In genomic region chr3:153338487-153338886, GRCh38 we compare ENCODE assay signal across 16 cellular contexts.
DNase-seq lines count a peak whose midpoint lies in the region; ATAC-seq, FAIRE-seq and TF ChIP-seq lines count a peak whose summit lies in the region.
"Had no signal": no experiment of that assay in that cellular context is flagged by ENCODE, and none has a peak within 500 bp of the region (broad histone marks: within the 10 kb centered on the region; RNA-seq: fewer than 3 reads in every experiment).

No MANE protein-coding gene starts in this region.

- no peak for TF ChIP-seq CTCF in bronchial epithelial cell (IDR thresholded peaks at IDR 0.05; ENCODE audit: insufficient read depth, low read length, severe bottlenecking)
- no peak for TF ChIP-seq CTCF in smooth muscle cell (IDR thresholded peaks at IDR 0.05; ENCODE audit: borderline replicate concordance, insufficient read depth, poor library complexity, severe bottlenecking)
- TF ChIP-seq CTCF in prostate gland (IDR thresholded peaks at IDR 0.05): no peak

- peaks cover 1% of the 10 kb centered on the region for H3K27me3 Mint-ChIP-seq in activated CD4-positive, alpha-beta T cell treated with anti-CD3 and anti-CD28 coated beads for 36 hours

- no peaks in the 10 kb centered on the region for H3K36me3 ChIP-seq in bronchial epithelial cell (ENCODE audit: control insufficient read depth, insufficient read depth, low read length)
- H3K36me3 ChIP-seq in smooth muscle cell (ENCODE audit: low read depth): no peaks in the 10 kb centered on the region
- no peaks in the 10 kb centered on the region for H3K36me3 ChIP-seq in prostate gland

- no peak overlapping the region for H3K4me3 ChIP-seq in bronchial epithelial cell (ENCODE audit: low read depth, low read length)
- H3K4me3 ChIP-seq in smooth muscle cell: no peak overlapping the region
- H3K4me3 ChIP-seq in prostate gland: no peak overlapping the region

- H3K27me3 ChIP-seq in bronchial epithelial cell (ENCODE audit: control insufficient read depth, insufficient read depth, low read length) (no peaks in the 10 kb centered on the region), smooth muscle cell (ENCODE audit: low read depth) (no peaks in the 10 kb centered on the region), prostate gland (replicated peaks; ENCODE audit: insufficient read depth) (no peaks in the 10 kb centered on the region)

- CTCF ChIA-PET in activated CD4-positive, alpha-beta T cell treated with anti-CD3 and anti-CD28 coated beads for 36 hours (lab: Charles Lee): no interaction called here
- CTCF ChIA-PET in HEK293T (lab: Yijun Ruan, JAX): no interaction called here

- no peak overlapping the region for H3K4me3 Mint-ChIP-seq in activated CD4-positive, alpha-beta T cell treated with anti-CD3 and anti-CD28 coated beads for 36 hours
- H3K4me3 Mint-ChIP-seq: activated T-cell treated with anti-CD3 and anti-CD28 coated beads, Interleukin-2, amount 50 U/mL, for 4 hours; stimulated activated memory B cell treated with anti-CD40 and anti-IgM and Interleukin-4, amounts not matched to agents 10 μg/mL and 1 μg/mL and 100 μg/mL, for 72 hours had no signal

- H3F3A ChIP-seq in smooth muscle cell (ENCODE audit: low read depth): peaks cover 7% of the 10 kb centered on the region

- WGBS in smooth muscle cell (ENCODE audit: low lambda C conversion rate): 36% methylated on average over 3 of the region's 3 CpGs
- WGBS in prostate gland: 80% methylated on average over 3 of the region's 3 CpGs

- no peaks in the 10 kb centered on the region for H3K9me3 ChIP-seq in smooth muscle cell (replicated peaks; ENCODE audit: low read depth)
- no peaks in the 10 kb centered on the region for H3K9me3 ChIP-seq in prostate gland

- intact Hi-C loops in activated CD4-positive, alpha-beta T cell treated with anti-CD3 and anti-CD28 coated beads for 36 hours (cut with DNase I, micrococcal nuclease): no loop called here
- intact Hi-C loops in prostate gland (cut with DNase I): no loop called here

- H3K4me2 ChIP-seq in smooth muscle cell: peak overlapping the region; percentile 60

- no peaks in the 10 kb centered on the region for H3K36me3 Mint-ChIP-seq in activated CD4-positive, alpha-beta T cell treated with anti-CD3 and anti-CD28 coated beads for 36 hours (ENCODE audit: low read depth)

- peak overlapping the region; percentile 49 for H3K9ac ChIP-seq in smooth muscle cell (ENCODE audit: low read depth)

- no peak for TF ChIP-seq POLR2A in prostate gland (IDR thresholded peaks at IDR 0.05)

- H3K4me1 ChIP-seq in smooth muscle cell (ENCODE audit: low read depth) (peaks cover 2% of the 10 kb centered on the region), prostate gland (replicated peaks) (no peaks in the 10 kb centered on the region)

- H3K27ac Mint-ChIP-seq in activated CD4-positive, alpha-beta T cell treated with anti-CD3 and anti-CD28 coated beads for 36 hours: no peak overlapping the region
- H3K27ac Mint-ChIP-seq: stimulated activated memory B cell treated with anti-CD40 and anti-IgM and Interleukin-4, amounts not matched to agents 10 μg/mL and 1 μg/mL and 100 μg/mL, for 72 hours had no signal

- FAIRE-seq in bronchial epithelial cell (lab: Jason Lieb, UNC): no peak
- FAIRE-seq: GM18507 had no signal

- no peaks in the 10 kb centered on the region for H3K79me2 ChIP-seq in smooth muscle cell (ENCODE audit: low read depth)

- ATAC-seq in activated CD4-positive, alpha-beta T cell treated with anti-CD3 and anti-CD28 coated beads for 36 hours: peak; percentile 44
- ATAC-seq: activated T-cell treated with anti-CD3 and anti-CD28 coated beads, Interleukin-2, amount 50 U/mL, for 4 hours; Right ventricle myocardium inferior; stimulated activated memory B cell treated with anti-CD40 and anti-IgM and Interleukin-4, amounts not matched to agents 10 μg/mL and 1 μg/mL and 100 μg/mL, for 72 hours had no signal

- no peaks in the 10 kb centered on the region for H4K20me1 ChIP-seq in smooth muscle cell (ENCODE audit: low read depth)

- POLR2A ChIA-PET in activated CD4-positive, alpha-beta T cell treated with anti-CD3 and anti-CD28 coated beads for 36 hours (lab: Charles Lee): no interaction called here
- POLR2A ChIA-PET in HEK293T (lab: Yijun Ruan, JAX): no interaction called here

- DNase-seq in activated CD4-positive, alpha-beta T cell treated with anti-CD3 and anti-CD28 coated beads for 36 hours: no peak
- DNase-seq in activated CD4-positive, alpha-beta T cell treated with anti-CD3 and anti-CD28 coated beads for 1 hour: no peak
- DNase-seq in bronchial epithelial cell (ENCODE audit: low read depth) (peak; percentile 21), kidney tubule cell (ENCODE audit: low spot score) (peak; percentile 13), smooth muscle cell (lab: John Stamatoyannopoulos, UW; ENCODE audit: unreplicated experiment) (no peak), prostate gland (ENCODE audit: low spot score) (no peak), NCI-H187 treated with DMSO at 0.1 percent for 48 hours (lab: John Stamatoyannopoulos, UW) (no peak), HEK293T (ENCODE audit: extremely low spot score) (no peak)
- DNase-seq: activated CD4-positive, alpha-beta T cell treated with anti-CD3 and anti-CD28 coated beads for 48 hours; activated T-cell treated with anti-CD3 and anti-CD28 coated beads, Interleukin-2, amount 50 U/mL, for 4 hours; amygdala; NCI-H2171 had no signal

- H3K4me1 Mint-ChIP-seq in activated CD4-positive, alpha-beta T cell treated with anti-CD3 and anti-CD28 coated beads for 36 hours: peaks cover 11% of the 10 kb centered on the region
- H3K4me1 Mint-ChIP-seq: stimulated activated memory B cell treated with anti-CD40 and anti-IgM and Interleukin-4, amounts not matched to agents 10 μg/mL and 1 μg/mL and 100 μg/mL, for 72 hours had no signal

- H3K27ac ChIP-seq in smooth muscle cell (ENCODE audit: low read depth) (peak overlapping the region; percentile 92), prostate gland (no peak overlapping the region)
- H3K27ac ChIP-seq: 22Rv1 had no signal

- H3K9me3 Mint-ChIP-seq in activated CD4-positive, alpha-beta T cell treated with anti-CD3 and anti-CD28 coated beads for 36 hours (ENCODE audit: low read depth): peaks cover 6% of the 10 kb centered on the region

- H2AFZ ChIP-seq in smooth muscle cell (ENCODE audit: low read depth): peak overlapping the region; percentile 71

TF ChIP-seq in HEK293T, 16 proteins besides CTCF, POLR2A, EP300 and RAD21:
- TF ChIP-seq FOXK2 (IDR thresholded peaks at IDR 0.05): no peak
- TF ChIP-seq CTBP1 (IDR thresholded peaks at IDR 0.05; ENCODE audit: borderline replicate concordance): no peak
- TF ChIP-seq BHLHE40 (IDR thresholded peaks at IDR 0.05; ENCODE audit: borderline replicate concordance): no peak
- TF ChIP-seq HDGF (IDR thresholded peaks at IDR 0.05; ENCODE audit: borderline replicate concordance): no peak

Comparison
In these comparisons a context has a peak if more than half of its experiments do, and no peak if none do; other contexts are left out.
1. DNase-seq: peak in bronchial epithelial cell (single experiment) and kidney tubule cell (single experiment); none in activated CD4-positive, alpha-beta T cell treated with anti-CD3 and anti-CD28 coated beads for 36 hours (single experiment), activated CD4-positive, alpha-beta T cell treated with anti-CD3 and anti-CD28 coated beads for 1 hour (single experiment), smooth muscle cell (single experiment), prostate gland (single experiment), NCI-H187 treated with DMSO at 0.1 percent for 48 hours (single experiment) and HEK293T (single experiment).